2 cellular contexts compared by ENCODE assay signal in the genomic region with DNA sequence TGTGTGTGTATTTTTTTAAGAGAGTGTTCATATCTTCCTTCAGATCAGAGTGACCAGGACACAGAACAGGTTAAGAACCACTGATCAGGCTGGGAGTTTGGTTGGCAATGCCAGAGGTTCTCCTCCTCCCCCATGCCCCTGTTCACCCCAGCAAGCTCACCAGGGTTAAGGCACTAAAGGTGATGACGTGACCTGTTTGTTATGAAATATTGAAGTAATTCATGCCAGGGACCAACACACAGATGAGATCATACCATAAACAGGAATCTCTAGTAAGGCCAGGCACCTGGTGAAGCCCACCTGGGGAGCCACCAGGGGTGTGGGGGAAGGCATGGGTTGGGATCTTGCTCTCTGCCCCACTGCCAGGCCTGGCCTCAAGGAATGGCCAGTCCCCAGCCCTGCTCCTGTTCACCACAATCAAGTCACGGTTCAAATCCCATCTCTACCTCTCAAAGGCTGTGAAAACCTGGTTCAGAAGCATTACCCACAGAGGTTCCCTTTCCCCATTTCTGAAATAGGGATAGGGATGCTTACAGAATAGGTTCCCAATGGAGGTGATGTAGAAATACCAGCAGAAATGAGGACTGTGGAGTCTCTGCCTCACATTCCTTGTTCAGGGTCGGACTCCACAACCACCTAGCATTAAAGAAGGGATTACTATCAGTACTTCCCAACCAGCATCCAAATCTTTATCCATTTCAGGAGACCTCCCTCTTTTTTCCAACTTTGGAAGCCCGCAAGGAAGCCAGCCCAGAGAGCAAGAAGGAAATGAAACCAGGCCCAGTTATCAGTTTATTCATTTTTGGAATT.
A peak's percentile ranks its signal among the peaks of the same experiment; 100 is the strongest.
TF ChIP-seq lines count a peak whose summit lies in the region.

No MANE protein-coding gene starts in this region.

TF ChIP-seq in Ishikawa, 13 proteins besides CTCF, POLR2A, EP300 and RAD21:
- TF ChIP-seq NFIC (IDR thresholded peaks at IDR 0.05), result 0 out of 2 replicates have a peak, but pooled peaks have one; percentile 47
- no peak; the same call in 1 of the 2 replicates for TF ChIP-seq TCF12 (IDR thresholded peaks at IDR 0.05; ENCODE audit: low read depth)
- no peak for TF ChIP-seq EGR1 (IDR thresholded peaks at IDR 0.05)
- peak; percentile 60 for TF ChIP-seq TEAD4 (IDR thresholded peaks at IDR 0.05)
- TF ChIP-seq FOXM1 (IDR thresholded peaks at IDR 0.05; ENCODE audit: borderline replicate concordance, low read depth), result no peak
- TF ChIP-seq CREB1 (IDR thresholded peaks at IDR 0.05; ENCODE audit: low read depth), result peak; percentile 31; the same call in 1 of the 2 replicates
- TF ChIP-seq, protein P1, sequence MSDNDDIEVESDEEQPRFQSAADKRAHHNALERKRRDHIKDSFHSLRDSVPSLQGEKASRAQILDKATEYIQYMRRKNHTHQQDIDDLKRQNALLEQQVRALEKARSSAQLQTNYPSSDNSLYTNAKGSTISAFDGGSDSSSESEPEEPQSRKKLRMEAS (IDR thresholded peaks at IDR 0.05), result peak; percentile 50; the same call in 1 of the 2 replicates

TF ChIP-seq in K562, 482 proteins besides CTCF, POLR2A, EP300 and RAD21:
- TF ChIP-seq HDAC3 (IDR thresholded peaks at IDR 0.05; ENCODE audit: borderline replicate concordance, partially characterized antibody) (peak; percentile 10), U2AF1 (optimal IDR thresholded peaks at IDR 0.05; ENCODE audit: low read depth, low read length) (no peak), CBFB (CRISPR knock-in tag; IDR thresholded peaks at IDR 0.05) (no peak), PML (IDR thresholded peaks at IDR 0.05; ENCODE audit: low read length) (peak; percentile 3; the same call in 1 of the 2 replicates), NR4A1 (CRISPR knock-in tag; IDR thresholded peaks at IDR 0.05) (no peak), NR4A1 (tag; IDR thresholded peaks at IDR 0.05) (no peak), MBD2 (IDR thresholded peaks at IDR 0.05; ENCODE audit: borderline replicate concordance, low read depth) (0 out of 2 replicates have a peak, but pooled peaks have one; percentile 18), ZBTB9 (CRISPR knock-in tag; IDR thresholded peaks at IDR 0.05) (no peak), SP1 (CRISPR knock-in tag; IDR thresholded peaks at IDR 0.05) (0 out of 2 replicates have a peak, but pooled peaks have one; percentile 32), NCOR1 (IDR thresholded peaks at IDR 0.05) (0 out of 2 replicates have a peak, but pooled peaks have one; percentile 2), SUPT5H (IDR thresholded peaks at IDR 0.05) (peak; percentile 54), ZNF668 (CRISPR knock-in tag; IDR thresholded peaks at IDR 0.05) (peak; percentile 21; the same call in 1 of the 2 replicates), PRPF4 (IDR thresholded peaks at IDR 0.05; ENCODE audit: insufficient read depth, low read depth, low read length, poor library complexity, severe bottlenecking) (no peak), MAZ (CRISPR knock-in tag; conservative IDR thresholded peaks at IDR 0.05 in 1 of 2, IDR thresholded peaks at IDR 0.05 in 1 of 2) (0 out of 4 replicates have a peak, but pooled peaks of 1 of the 2 experiments have one; percentile 20), RBM15 (IDR thresholded peaks at IDR 0.05; ENCODE audit: insufficient read depth, low read length) (no peak), NCOA6 (IDR thresholded peaks at IDR 0.05) (no peak), HMG20A (CRISPR knock-in tag; conservative IDR thresholded peaks at IDR 0.05) (no peak), FOXA1 (IDR thresholded peaks at IDR 0.05; ENCODE audit: borderline replicate concordance) (no peak), ZNF76 (CRISPR knock-in tag; IDR thresholded peaks at IDR 0.05; ENCODE audit: borderline replicate concordance) (no peak), SIX5 (IDR thresholded peaks at IDR 0.05; ENCODE audit: borderline replicate concordance in 1 of 2, insufficient read depth in 1 of 2, low read depth in 1 of 2, low read length in 2 of 2) (no peak), RHOXF2B (CRISPR knock-in tag; conservative IDR thresholded peaks at IDR 0.05) (0 out of 2 replicates have a peak, but pooled peaks have one; percentile 6), MITF (IDR thresholded peaks at IDR 0.05) (no peak), CLOCK (CRISPR knock-in tag; IDR thresholded peaks at IDR 0.05; ENCODE audit: borderline replicate concordance) (no peak), ZNF197 (CRISPR knock-in tag; IDR thresholded peaks at IDR 0.05; ENCODE audit: low read depth) (no peak), CCNT2 (IDR thresholded peaks at IDR 0.05; ENCODE audit: borderline replicate concordance, extremely low read depth, insufficient read length, low read depth, low read length) (peak; percentile 55), ZC3H11A (IDR thresholded peaks at IDR 0.05; ENCODE audit: low read depth, low read length) (no peak), POLR2G (IDR thresholded peaks at IDR 0.05; ENCODE audit: low read depth, low read length) (no peak), ARNT (IDR thresholded peaks at IDR 0.05) (no peak), STAT6 (CRISPR knock-in tag; IDR thresholded peaks at IDR 0.05) (no peak), PHTF2 (CRISPR knock-in tag; IDR thresholded peaks at IDR 0.05) (no peak), POLR2B (IDR thresholded peaks at IDR 0.05; ENCODE audit: low read depth, partially characterized antibody) (peak; percentile 38), FOXK1 (CRISPR knock-in tag; IDR thresholded peaks at IDR 0.05; ENCODE audit: borderline replicate concordance) (0 out of 2 replicates have a peak, but pooled peaks have one; percentile 26), KDM5B (IDR thresholded peaks at IDR 0.05; ENCODE audit: insufficient replicate concordance, low read depth, low read length) (peak; percentile 54)
- TF ChIP-seq, protein P2, sequence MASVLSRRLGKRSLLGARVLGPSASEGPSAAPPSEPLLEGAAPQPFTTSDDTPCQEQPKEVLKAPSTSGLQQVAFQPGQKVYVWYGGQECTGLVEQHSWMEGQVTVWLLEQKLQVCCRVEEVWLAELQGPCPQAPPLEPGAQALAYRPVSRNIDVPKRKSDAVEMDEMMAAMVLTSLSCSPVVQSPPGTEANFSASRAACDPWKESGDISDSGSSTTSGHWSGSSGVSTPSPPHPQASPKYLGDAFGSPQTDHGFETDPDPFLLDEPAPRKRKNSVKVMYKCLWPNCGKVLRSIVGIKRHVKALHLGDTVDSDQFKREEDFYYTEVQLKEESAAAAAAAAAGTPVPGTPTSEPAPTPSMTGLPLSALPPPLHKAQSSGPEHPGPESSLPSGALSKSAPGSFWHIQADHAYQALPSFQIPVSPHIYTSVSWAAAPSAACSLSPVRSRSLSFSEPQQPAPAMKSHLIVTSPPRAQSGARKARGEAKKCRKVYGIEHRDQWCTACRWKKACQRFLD (CRISPR knock-in tag; IDR thresholded peaks at IDR 0.05), result 0 out of 2 replicates have a peak, but pooled peaks have one; percentile 32
- TF ChIP-seq, protein P3, sequence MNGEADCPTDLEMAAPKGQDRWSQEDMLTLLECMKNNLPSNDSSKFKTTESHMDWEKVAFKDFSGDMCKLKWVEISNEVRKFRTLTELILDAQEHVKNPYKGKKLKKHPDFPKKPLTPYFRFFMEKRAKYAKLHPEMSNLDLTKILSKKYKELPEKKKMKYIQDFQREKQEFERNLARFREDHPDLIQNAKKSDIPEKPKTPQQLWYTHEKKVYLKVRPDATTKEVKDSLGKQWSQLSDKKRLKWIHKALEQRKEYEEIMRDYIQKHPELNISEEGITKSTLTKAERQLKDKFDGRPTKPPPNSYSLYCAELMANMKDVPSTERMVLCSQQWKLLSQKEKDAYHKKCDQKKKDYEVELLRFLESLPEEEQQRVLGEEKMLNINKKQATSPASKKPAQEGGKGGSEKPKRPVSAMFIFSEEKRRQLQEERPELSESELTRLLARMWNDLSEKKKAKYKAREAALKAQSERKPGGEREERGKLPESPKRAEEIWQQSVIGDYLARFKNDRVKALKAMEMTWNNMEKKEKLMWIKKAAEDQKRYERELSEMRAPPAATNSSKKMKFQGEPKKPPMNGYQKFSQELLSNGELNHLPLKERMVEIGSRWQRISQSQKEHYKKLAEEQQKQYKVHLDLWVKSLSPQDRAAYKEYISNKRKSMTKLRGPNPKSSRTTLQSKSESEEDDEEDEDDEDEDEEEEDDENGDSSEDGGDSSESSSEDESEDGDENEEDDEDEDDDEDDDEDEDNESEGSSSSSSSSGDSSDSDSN (IDR thresholded peaks at IDR 0.05; ENCODE audit: borderline replicate concordance in 1 of 2, low read depth in 2 of 2, low read length in 2 of 2), result 0 out of 4 replicates have a peak, but pooled peaks of 1 of the 2 experiments have one; percentile 17
